ENCODE assay signal across 1 cellular context in genomic region chr11:115759622-115760527, GRCh38.
TF ChIP-seq lines count a peak whose summit lies in the region.

No MANE protein-coding gene starts in this region.

TF ChIP-seq in WTC11, 78 proteins besides CTCF, POLR2A, EP300 and RAD21 (continued from another document and continues in another):
- no peak for TF ChIP-seq ZBTB43 (CRISPR knock-in tag; IDR thresholded peaks at IDR 0.05)
- TF ChIP-seq CDX4 (CRISPR knock-in tag; IDR thresholded peaks at IDR 0.05; ENCODE audit: borderline replicate concordance), result no peak
- no peak for TF ChIP-seq EMX1 (CRISPR knock-in tag; IDR thresholded peaks at IDR 0.05)
- TF ChIP-seq STAT6 (CRISPR knock-in tag; conservative IDR thresholded peaks at IDR 0.05; ENCODE audit: low read depth), result no peak
- TF ChIP-seq FOXJ3 (CRISPR knock-in tag; IDR thresholded peaks at IDR 0.05; ENCODE audit: borderline replicate concordance), result no peak
- TF ChIP-seq TCF7 (CRISPR knock-in tag; IDR thresholded peaks at IDR 0.05; ENCODE audit: low read depth), result no peak
- TF ChIP-seq ATF1 (CRISPR knock-in tag; IDR thresholded peaks at IDR 0.05), result no peak
- TF ChIP-seq SP1 (CRISPR knock-in tag; conservative IDR thresholded peaks at IDR 0.05), result peak; percentile 19; the same call in 1 of the 2 replicates
- no peak for TF ChIP-seq NFATC4 (CRISPR knock-in tag; IDR thresholded peaks at IDR 0.05)
- TF ChIP-seq TP53 (CRISPR knock-in tag; IDR thresholded peaks at IDR 0.05), result 0 out of 2 replicates have a peak, but pooled peaks have one; percentile 23
- no peak; the same call in 1 of the 2 replicates for TF ChIP-seq FOXP1 (CRISPR knock-in tag; IDR thresholded peaks at IDR 0.05; ENCODE audit: borderline replicate concordance)
- no peak for TF ChIP-seq GRHL2 (CRISPR knock-in tag; IDR thresholded peaks at IDR 0.05; ENCODE audit: insufficient replicate concordance, severe bottlenecking)
- TF ChIP-seq IRF2 (CRISPR knock-in tag; IDR thresholded peaks at IDR 0.05; ENCODE audit: borderline replicate concordance, low read depth), result no peak
- 0 out of 2 replicates have a peak, but pooled peaks have one; percentile 83 for TF ChIP-seq MLX (CRISPR knock-in tag; IDR thresholded peaks at IDR 0.05)
- no peak for TF ChIP-seq ZNF532 (CRISPR knock-in tag; IDR thresholded peaks at IDR 0.05; ENCODE audit: borderline replicate concordance)
- TF ChIP-seq E2F5 (CRISPR knock-in tag; IDR thresholded peaks at IDR 0.05), result no peak
- TF ChIP-seq ZNF219 (CRISPR knock-in tag; IDR thresholded peaks at IDR 0.05; ENCODE audit: borderline replicate concordance), result no peak; the same call in 1 of the 2 replicates
- no peak for TF ChIP-seq ZNF138 (CRISPR knock-in tag; conservative IDR thresholded peaks at IDR 0.05)
- TF ChIP-seq ZMAT4 (CRISPR knock-in tag; IDR thresholded peaks at IDR 0.05), result no peak
- no peak for TF ChIP-seq MXD4 (CRISPR knock-in tag; IDR thresholded peaks at IDR 0.05; ENCODE audit: borderline replicate concordance)
- 0 out of 2 replicates have a peak, but pooled peaks have one; percentile 19 for TF ChIP-seq RELA (CRISPR knock-in tag; IDR thresholded peaks at IDR 0.05; ENCODE audit: borderline replicate concordance)
- TF ChIP-seq TEAD4 (CRISPR knock-in tag; IDR thresholded peaks at IDR 0.05), result no peak
- TF ChIP-seq ZNF512 (CRISPR knock-in tag; IDR thresholded peaks at IDR 0.05; ENCODE audit: borderline replicate concordance), result no peak
- TF ChIP-seq MAX (CRISPR knock-in tag; IDR thresholded peaks at IDR 0.05), result peak; percentile 75
- no peak for TF ChIP-seq ZNF425 (CRISPR knock-in tag; conservative IDR thresholded peaks at IDR 0.05)
- no peak for TF ChIP-seq CBFB (CRISPR knock-in tag; IDR thresholded peaks at IDR 0.05; ENCODE audit: low read depth)
- no peak for TF ChIP-seq PRDM15 (CRISPR knock-in tag; IDR thresholded peaks at IDR 0.05)
- TF ChIP-seq ZNF121 (CRISPR knock-in tag; IDR thresholded peaks at IDR 0.05), result no peak
- peak; percentile 70 for TF ChIP-seq HMGXB4 (CRISPR knock-in tag; IDR thresholded peaks at IDR 0.05)
- TF ChIP-seq NFYB (CRISPR knock-in tag; conservative IDR thresholded peaks at IDR 0.05; ENCODE audit: low read depth), result no peak
- TF ChIP-seq NR1H2 (CRISPR knock-in tag; IDR thresholded peaks at IDR 0.05), result no peak
- TF ChIP-seq SMAD4 (CRISPR knock-in tag; IDR thresholded peaks at IDR 0.05), result no peak
- 0 out of 2 replicates have a peak, but pooled peaks have one; percentile 6 for TF ChIP-seq ZNF317 (CRISPR knock-in tag; IDR thresholded peaks at IDR 0.05; ENCODE audit: borderline replicate concordance, low read depth)
- no peak for TF ChIP-seq ATF3 (CRISPR knock-in tag; conservative IDR thresholded peaks at IDR 0.05)
